ENCODE assay signal across 11 cellular contexts in the genomic region with DNA sequence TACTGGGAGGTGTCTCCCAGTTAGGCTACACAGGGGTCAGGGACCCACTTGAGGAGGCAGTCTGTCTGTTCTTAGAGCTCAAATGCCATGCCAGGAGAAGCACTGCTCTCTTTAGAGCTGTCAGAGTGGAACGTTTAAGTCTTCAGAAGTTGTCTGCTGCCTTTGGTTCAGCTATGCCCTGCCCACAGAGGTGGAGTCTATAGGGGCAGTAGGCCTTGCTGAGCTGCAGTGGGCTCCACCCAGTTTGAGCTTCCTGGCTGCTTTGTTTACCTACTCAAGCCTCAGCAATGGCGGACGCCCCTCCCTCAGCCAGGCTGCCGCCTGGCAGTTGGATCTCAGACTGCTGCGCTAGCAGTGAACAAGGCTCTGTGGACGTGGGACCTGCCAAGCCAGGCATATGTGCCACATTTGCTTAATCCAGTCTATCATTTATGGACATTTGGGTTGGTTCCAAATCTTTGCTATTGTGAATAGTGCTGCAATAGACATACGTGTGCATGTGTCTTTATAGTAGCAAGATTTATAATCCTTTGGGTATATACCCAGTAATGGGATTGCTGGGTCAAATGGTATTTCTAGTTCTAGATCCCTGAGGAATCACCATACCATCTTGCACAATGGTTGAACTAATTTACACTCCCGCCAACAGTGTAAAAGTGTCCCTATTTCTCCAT. TPM values are rescaled to one million over a fixed set of nuclear protein-coding genes. Genes with fewer than 3 reads are reported as not detected.
A peak's percentile ranks its signal among the peaks of the same experiment; 100 is the strongest.
DNase-seq lines count a peak whose midpoint lies in the region; TF ChIP-seq lines count a peak whose summit lies in the region.
"Not testable (repeated sequence)": the region's sequence is repeated elsewhere in the genome, so short reads cannot be mapped to it uniquely, and the experiment has no call there.
"Had no signal": no experiment of that assay in that cellular context is flagged by ENCODE, and none has a peak within 500 bp of the region (broad histone marks: within the 10 kb centered on the region; RNA-seq: fewer than 3 reads in every experiment).

No MANE protein-coding gene starts in this region.

- not testable (repeated sequence) for H3K9me3 ChIP-seq in colonic mucosa

- not testable (repeated sequence) for H3K4me1 ChIP-seq in colonic mucosa

- H3K27me3 ChIP-seq in colonic mucosa = not testable (repeated sequence)

- not testable (repeated sequence) for TF ChIP-seq CTCF in colonic mucosa (IDR thresholded peaks at IDR 0.05)

- DNase-seq in NCI-H748 (lab: John Stamatoyannopoulos, UW; ENCODE audit: unreplicated experiment) (peak; percentile 65), colonic mucosa (peak; percentile 79)
- DNase-seq in activated CD4-positive, alpha-beta T cell treated with anti-CD3 and anti-CD28 coated beads for 24 hours (ENCODE audit: low read depth in 2 of 2) = peak; percentile 21 to 25
- peak; percentile 47 for DNase-seq in activated CD8-positive, alpha-beta memory T cell treated with anti-CD3 and anti-CD28 coated beads, Interleukin-2, amount 50 U/mL, for 4 hours
- peak; percentile 86 for DNase-seq in activated effector memory CD4-positive, alpha-beta T cell treated with anti-CD3 and anti-CD28 coated beads, Interleukin-2, amount 50 U/mL, for 16 hours
- DNase-seq in stimulated activated CD4-positive, alpha-beta T cell treated with anti-CD3 and anti-CD28 coated beads, Interleukin-12 subunit alpha, Interleukin-12 subunit beta, amount 100 ng/mL, for 24 hours (ENCODE audit: low read depth in 2 of 2) = peak; percentile 24 to 38
- peak; percentile 33 for DNase-seq in stimulated activated CD8-positive, alpha-beta memory T cell treated with anti-CD3 and anti-CD28 coated beads, Interleukin-4, amount 100 ng/mL, for 24 hours (ENCODE audit: low read depth)

- H3K36me3 ChIP-seq in colonic mucosa = not testable (repeated sequence)

- H3K9ac ChIP-seq in colonic mucosa (ENCODE audit: low read depth in 2 of 2, low read length in 2 of 2) = not testable (repeated sequence)

- H3K27ac ChIP-seq in colonic mucosa = peak overlapping the region; percentile 56

- H3K4me3 ChIP-seq in colonic mucosa = not testable (repeated sequence)

- intact Hi-C loops in colonic mucosa (cut with DNase I) = not testable (repeated sequence)

RNA-seq across cellular contexts. Expression of a gene that starts 13.7 kb away (rescaled TPM):
- total RNA-seq in colonic mucosa = 10 to 100 TPM; 25.1 to 39.3 TPM

RNA-seq across cellular contexts. Expression of a gene that starts 38.0 kb away (rescaled TPM):
- total RNA-seq in colonic mucosa = not detected
- total RNA-seq: B cell, heart right ventricle, natural killer cell, sigmoid colon had no signal

Comparison
In these comparisons a context has a peak if more than half of its experiments do, and no peak if none do; other contexts are left out.
1. DNase-seq: peak in every context shown above with its lines; median percentile 86 in activated effector memory CD4-positive, alpha-beta T cell treated with anti-CD3 and anti-CD28 coated beads, Interleukin-2, amount 50 U/mL, for 16 hours; 79 in colonic mucosa; 65 in NCI-H748; 47 in activated CD8-positive, alpha-beta memory T cell treated with anti-CD3 and anti-CD28 coated beads, Interleukin-2, amount 50 U/mL, for 4 hours; 33 in stimulated activated CD8-positive, alpha-beta memory T cell treated with anti-CD3 and anti-CD28 coated beads, Interleukin-4, amount 100 ng/mL, for 24 hours; 31 in stimulated activated CD4-positive, alpha-beta T cell treated with anti-CD3 and anti-CD28 coated beads, Interleukin-12 subunit alpha, Interleukin-12 subunit beta, amount 100 ng/mL, for 24 hours; 23 in activated CD4-positive, alpha-beta T cell treated with anti-CD3 and anti-CD28 coated beads for 24 hours.